In genomic region chr9:129482521-129483466, GRCh38 we compare ENCODE assay signal across 9 cellular contexts.
DNase-seq lines count a peak whose midpoint lies in the region; ATAC-seq, FAIRE-seq and TF ChIP-seq lines count a peak whose summit lies in the region.
"Had no signal": no experiment of that assay in that cellular context is flagged by ENCODE, and none has a peak within 500 bp of the region (broad histone marks: within the 10 kb centered on the region; RNA-seq: fewer than 3 reads in every experiment).

No MANE protein-coding gene starts in this region.

- no peaks in the 10 kb centered on the region for H3K9me3 ChIP-seq in uterus

- DNase-seq in NCI-H1436 (lab: John Stamatoyannopoulos, UW) (peak; percentile 22), NCI-H1436 treated with DMSO at 0.1 percent for 48 hours (lab: John Stamatoyannopoulos, UW) (no peak), NCI-H446 (lab: John Stamatoyannopoulos, UW) (peak; percentile 62 to 79), frontal cortex (ENCODE audit: low spot score in 2 of 2) (peak; percentile 86), uterus (peak; percentile 91 to 96)
- DNase-seq in activated naive CD4-positive, alpha-beta T cell treated with anti-CD3 and anti-CD28 coated beads, Interleukin-2, amount 50 U/mL, for 72 hours (ENCODE audit: low spot score in 2 of 2), result peak in 1 of 2 donors; percentile 32
- no peak for DNase-seq in natural killer cell treated with Interleukin-12 subunit alpha and Interleukin-12 subunit beta and Interleukin-15 and Interleukin-18, amount 100 ng/mL, for 72 hours (ENCODE audit: low spot score)
- DNase-seq: DND-41 had no signal

- TF ChIP-seq POLR2A in uterus (IDR thresholded peaks at IDR 0.05), result peak; percentile 14 to 51

- FAIRE-seq in frontal cortex (lab: Jason Lieb, UNC), result no peak

- H3K4me1 Mint-ChIP-seq in natural killer cell treated with Interleukin-12 subunit alpha and Interleukin-12 subunit beta and Interleukin-15 and Interleukin-18, amount 100 ng/mL, for 72 hours (ENCODE audit: low read depth in 2 of 2), result peaks cover 8 to 10% of the 10 kb centered on the region in 2 donors

- ATAC-seq in activated naive CD4-positive, alpha-beta T cell treated with anti-CD3 and anti-CD28 coated beads, Interleukin-2, amount 50 U/mL, for 72 hours, result peak; percentile 39 to 41
- peak; percentile 51 to 67 for ATAC-seq in natural killer cell treated with Interleukin-12 subunit alpha and Interleukin-12 subunit beta and Interleukin-15 and Interleukin-18, amount 100 ng/mL, for 72 hours
- no peak for ATAC-seq in GM21528 (IDR thresholded peaks at IDR 0.05; ENCODE audit: low FRiP score, unreplicated experiment)

- peak overlapping the region; percentile 100 for H3K27ac ChIP-seq in uterus

- peaks cover 0 to 7% of the 10 kb centered on the region in 2 donors for H3K27me3 Mint-ChIP-seq in natural killer cell treated with Interleukin-12 subunit alpha and Interleukin-12 subunit beta and Interleukin-15 and Interleukin-18, amount 100 ng/mL, for 72 hours

- peak overlapping the region; percentile 22 to 60 for H3K27ac Mint-ChIP-seq in activated naive CD4-positive, alpha-beta T cell treated with anti-CD3 and anti-CD28 coated beads, Interleukin-2, amount 50 U/mL, for 72 hours
- no peak overlapping the region for H3K27ac Mint-ChIP-seq in natural killer cell treated with Interleukin-12 subunit alpha and Interleukin-12 subunit beta and Interleukin-15 and Interleukin-18, amount 100 ng/mL, for 72 hours

- H3K4me1 ChIP-seq in uterus, result peaks cover 17 to 27% of the 10 kb centered on the region in 2 donors

- H3K4me3 Mint-ChIP-seq in natural killer cell treated with Interleukin-12 subunit alpha and Interleukin-12 subunit beta and Interleukin-15 and Interleukin-18, amount 100 ng/mL, for 72 hours, result peak overlapping the region; percentile 41

- no peak for TF ChIP-seq CTCF in uterus (IDR thresholded peaks at IDR 0.05)

- intact Hi-C loops in uterus (cut with DNase I; ENCODE audit: low total_unique reads), result loop anchor here (5.0 kb wide), 2 partner anchors 80 to 165 kb away; no protein-coding TSS in a partner anchor

- H3K36me3 Mint-ChIP-seq in activated naive CD4-positive, alpha-beta T cell treated with anti-CD3 and anti-CD28 coated beads, Interleukin-2, amount 50 U/mL, for 72 hours, result no peaks in the 10 kb centered on the region
- no peaks in the 10 kb centered on the region for H3K36me3 Mint-ChIP-seq in natural killer cell treated with Interleukin-12 subunit alpha and Interleukin-12 subunit beta and Interleukin-15 and Interleukin-18, amount 100 ng/mL, for 72 hours

- peak overlapping the region; percentile 43 to 50 for H3K4me3 ChIP-seq in uterus

- no peaks in the 10 kb centered on the region for H3K27me3 ChIP-seq in uterus

- H3K9me3 Mint-ChIP-seq in activated naive CD4-positive, alpha-beta T cell treated with anti-CD3 and anti-CD28 coated beads, Interleukin-2, amount 50 U/mL, for 72 hours, result no peaks in the 10 kb centered on the region
- no peaks in the 10 kb centered on the region for H3K9me3 Mint-ChIP-seq in natural killer cell treated with Interleukin-12 subunit alpha and Interleukin-12 subunit beta and Interleukin-15 and Interleukin-18, amount 100 ng/mL, for 72 hours

- H3K36me3 ChIP-seq in uterus, result no peaks in the 10 kb centered on the region

Comparison
In these comparisons a context has a peak if more than half of its experiments do, and no peak if none do; other contexts are left out.
1. DNase-seq: peak in NCI-H1436 (single experiment), NCI-H446 (2 of 2), frontal cortex (2 of 2) and uterus (2 of 2); none in NCI-H1436 treated with DMSO at 0.1 percent for 48 hours (single experiment) and natural killer cell treated with Interleukin-12 subunit alpha and Interleukin-12 subunit beta and Interleukin-15 and Interleukin-18, amount 100 ng/mL, for 72 hours (single experiment).
2. H3K27ac Mint-ChIP-seq: peak in activated naive CD4-positive, alpha-beta T cell treated with anti-CD3 and anti-CD28 coated beads, Interleukin-2, amount 50 U/mL, for 72 hours (2 of 2); none in natural killer cell treated with Interleukin-12 subunit alpha and Interleukin-12 subunit beta and Interleukin-15 and Interleukin-18, amount 100 ng/mL, for 72 hours (0 of 2).